10 cellular contexts compared by ENCODE assay signal in the genomic region with DNA sequence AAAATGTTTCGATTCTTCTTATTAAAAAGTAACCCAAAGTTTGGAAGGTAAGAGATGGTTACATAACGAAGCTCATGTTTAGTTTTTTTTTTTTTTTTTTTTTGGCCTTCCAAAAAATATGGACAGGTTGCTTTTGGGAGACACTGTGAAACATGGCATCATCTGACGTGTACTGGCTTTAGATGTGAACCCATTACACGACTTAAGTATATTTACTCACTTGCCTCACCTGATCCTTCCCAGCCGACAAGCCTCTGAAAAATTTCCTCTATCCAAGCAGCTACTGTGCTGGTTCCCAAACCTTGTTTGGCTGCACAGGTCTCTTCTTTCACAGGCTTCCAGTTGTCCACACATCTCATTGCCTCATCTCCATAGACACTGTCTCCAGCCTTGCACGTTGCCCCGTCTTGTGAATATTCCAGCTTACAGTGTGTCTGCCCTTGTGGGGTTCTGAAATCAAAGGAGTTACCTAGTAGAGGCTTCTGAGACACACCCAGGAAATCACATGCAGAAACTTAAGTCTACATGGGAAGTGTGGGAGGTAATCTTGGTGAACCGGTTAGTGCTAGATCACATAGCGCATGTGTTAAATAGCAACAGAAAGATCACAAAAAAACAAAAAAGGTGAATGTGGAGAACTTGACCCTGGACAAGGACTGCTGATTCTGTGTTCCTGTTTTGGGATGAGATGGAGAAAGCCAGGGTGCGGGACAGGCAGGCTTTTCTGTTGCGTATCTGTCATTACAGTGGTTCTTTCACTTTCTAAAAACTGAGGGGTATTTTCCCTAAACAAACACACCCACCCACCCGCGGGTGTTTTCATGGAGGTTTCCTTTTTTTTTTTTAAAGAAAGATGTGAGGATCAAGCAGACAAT.
DNase-seq lines count a peak whose midpoint lies in the region; ATAC-seq and TF ChIP-seq lines count a peak whose summit lies in the region.
"Had no signal": no experiment of that assay in that cellular context is flagged by ENCODE, and none has a peak within 500 bp of the region (broad histone marks: within the 10 kb centered on the region; RNA-seq: fewer than 3 reads in every experiment).

No MANE protein-coding gene starts in this region.

- no peaks in the 10 kb centered on the region for H3K9me3 Mint-ChIP-seq in Calu3 (ENCODE audit: low read depth, unreplicated experiment)
- peaks cover 0 to 2% (median 0%) of the 10 kb centered on the region in 3 donors for H3K9me3 Mint-ChIP-seq in IgD-negative memory B cell
- H3K9me3 Mint-ChIP-seq in activated naive CD8-positive, alpha-beta T cell treated with anti-CD3 and anti-CD28 coated beads, Interleukin-2, amount 10 ng/mL, durations not matched to agents 7 days and 5 days: no peaks in the 10 kb centered on the region
- H3K9me3 Mint-ChIP-seq in nephron: no peaks in the 10 kb centered on the region

- H3K36me3 Mint-ChIP-seq in Calu3 (ENCODE audit: insufficient read depth, unreplicated experiment): no peaks in the 10 kb centered on the region
- H3K36me3 Mint-ChIP-seq in IgD-negative memory B cell: no peaks in the 10 kb centered on the region
- H3K36me3 Mint-ChIP-seq in activated naive CD8-positive, alpha-beta T cell treated with anti-CD3 and anti-CD28 coated beads, Interleukin-2, amount 10 ng/mL, durations not matched to agents 7 days and 5 days: peaks cover 5% of the 10 kb centered on the region
- H3K36me3 Mint-ChIP-seq in nephron (ENCODE audit: low read depth): peaks cover 16% of the 10 kb centered on the region

- H3K27me3 Mint-ChIP-seq in Calu3 (ENCODE audit: unreplicated experiment) (no peaks in the 10 kb centered on the region), IgD-negative memory B cell (peaks cover 14% of the 10 kb centered on the region), nephron (ENCODE audit: low read depth) (no peaks in the 10 kb centered on the region)
- H3K27me3 Mint-ChIP-seq in activated naive CD8-positive, alpha-beta T cell treated with anti-CD3 and anti-CD28 coated beads, Interleukin-2, amount 10 ng/mL, durations not matched to agents 7 days and 5 days: no peaks in the 10 kb centered on the region

- H3K4me1 Mint-ChIP-seq in Calu3 (ENCODE audit: low read depth, unreplicated experiment) (peaks cover 36% of the 10 kb centered on the region), IgD-negative memory B cell (peaks cover 19 to 35% (median 32%) of the 10 kb centered on the region in 3 donors), nephron (peaks cover 67% of the 10 kb centered on the region)
- peaks cover 44% of the 10 kb centered on the region for H3K4me1 Mint-ChIP-seq in activated naive CD8-positive, alpha-beta T cell treated with anti-CD3 and anti-CD28 coated beads, Interleukin-2, amount 10 ng/mL, durations not matched to agents 7 days and 5 days

- BruUV-seq in Calu3 (replicated peaks; lab: Mats Ljungman, UMichigan): TSS peak; percentile 59

- H3K27ac Mint-ChIP-seq in Calu3 (ENCODE audit: unreplicated experiment) (peak overlapping the region; percentile 68), IgD-negative memory B cell (peak overlapping the region in 2 of 3 donors; percentile 13 to 55), nephron (peak overlapping the region in 2 of 3 experiments; percentile 1 to 24)
- H3K27ac Mint-ChIP-seq in activated naive CD8-positive, alpha-beta T cell treated with anti-CD3 and anti-CD28 coated beads, Interleukin-2, amount 10 ng/mL, durations not matched to agents 7 days and 5 days: peak overlapping the region; percentile 92

- H3K4me3 Mint-ChIP-seq in Calu3 (ENCODE audit: low read depth, unreplicated experiment) (peak overlapping the region; percentile 60), IgD-negative memory B cell (peak overlapping the region; percentile 10 to 85 (median 72)), nephron (no peak overlapping the region)
- H3K4me3 Mint-ChIP-seq in activated naive CD8-positive, alpha-beta T cell treated with anti-CD3 and anti-CD28 coated beads, Interleukin-2, amount 10 ng/mL, durations not matched to agents 7 days and 5 days: peak overlapping the region; percentile 81

- CTCF ChIA-PET in Calu3 (lab: Charles Lee): interaction anchor here (0.6 to 0.9 kb wide), 3 partner anchors 16 to 242 kb away, joined by 3 to 5 read pairs (median 5); no protein-coding TSS in a partner anchor

- TF ChIP-seq CTCF in Calu3 (IDR thresholded peaks at IDR 0.05; ENCODE audit: unreplicated experiment) (no peak), nephron (IDR thresholded peaks at IDR 0.05; ENCODE audit: unreplicated experiment in 3 of 3) (no peak)

- POLR2A ChIA-PET in activated naive CD8-positive, alpha-beta T cell treated with anti-CD3 and anti-CD28 coated beads, Interleukin-2, amount 10 ng/mL, durations not matched to agents 7 days and 5 days (lab: Charles Lee): interaction anchor here (0.7 to 2.2 kb wide), 5 partner anchors 9 to 1308 kb away, joined by 3 to 16 read pairs (median 5); partner anchors contain the start of genes NR3C2 and PRMT9

- intact Hi-C loops in Calu3 (cut with micrococcal nuclease; ENCODE audit: unreplicated experiment): no loop called here
- intact Hi-C loops in sciatic nerve (cut with DNase I): no loop called here

- DNase-seq in Calu3 (peak; percentile 7), NOMO-1 (lab: John Stamatoyannopoulos, UW; ENCODE audit: unreplicated experiment in 2 of 2) (no peak), sciatic nerve (ENCODE audit: low spot score) (no peak), foreskin melanocyte (no peak)
- DNase-seq in activated naive CD8-positive, alpha-beta T cell treated with anti-CD3 and anti-CD28 coated beads, Interleukin-2, amount 10 ng/mL, durations not matched to agents 7 days and 5 days: no peak
- DNase-seq: DMS 273 treated with DMSO at 0.1 percent for 48 hours; stimulated activated CD8-positive, alpha-beta memory T cell treated with anti-CD3 and anti-CD28 coated beads, Interleukin-4, amount 100 ng/mL, for 48 hours had no signal

- peak; percentile 57 for ATAC-seq in activated naive CD8-positive, alpha-beta T cell treated with anti-CD3 and anti-CD28 coated beads, Interleukin-2, amount 10 ng/mL, durations not matched to agents 7 days and 5 days (ENCODE audit: low read depth)
- ATAC-seq in HG03045 (IDR thresholded peaks at IDR 0.05; ENCODE audit: unreplicated experiment): no peak
- no peak for ATAC-seq in sciatic nerve

Comparison
In these comparisons a context has a peak if more than half of its experiments do, and no peak if none do; other contexts are left out.
1. H3K27ac Mint-ChIP-seq: peak in every context shown above with its lines; median percentile 92 in activated naive CD8-positive, alpha-beta T cell treated with anti-CD3 and anti-CD28 coated beads, Interleukin-2, amount 10 ng/mL, durations not matched to agents 7 days and 5 days; 68 in Calu3; 34 in IgD-negative memory B cell; 12 in nephron.
2. H3K4me3 Mint-ChIP-seq: peak in Calu3 (single experiment), IgD-negative memory B cell (4 of 4) and activated naive CD8-positive, alpha-beta T cell treated with anti-CD3 and anti-CD28 coated beads, Interleukin-2, amount 10 ng/mL, durations not matched to agents 7 days and 5 days (single experiment); none in nephron (0 of 3).